Comparison of ENCODE assay signal across 22 cellular contexts in the genomic region with DNA sequence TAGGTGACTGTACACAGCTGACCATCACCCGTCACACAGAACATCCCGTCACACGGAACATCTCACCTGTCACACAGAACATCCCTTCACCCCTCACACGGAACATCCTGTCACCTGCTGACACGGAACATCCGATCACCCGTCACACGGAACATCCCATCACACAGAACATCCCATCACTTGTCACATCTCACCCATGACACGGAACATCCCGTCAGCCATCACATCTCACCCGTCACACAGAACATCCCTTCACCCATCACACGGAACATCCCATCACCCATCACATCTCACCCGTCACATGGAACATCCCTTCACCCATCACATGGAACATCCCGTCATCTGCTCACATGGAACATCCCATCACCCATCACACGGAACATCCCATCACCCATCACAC. TPM values are rescaled to one million over a fixed set of nuclear protein-coding genes. Genes with fewer than 3 reads are reported as not detected.
DNase-seq lines count a peak whose midpoint lies in the region; ATAC-seq, FAIRE-seq and TF ChIP-seq lines count a peak whose summit lies in the region.
"Had no signal": no experiment of that assay in that cellular context is flagged by ENCODE, and none has a peak within 500 bp of the region (broad histone marks: within the 10 kb centered on the region; RNA-seq: fewer than 3 reads in every experiment).

No MANE protein-coding gene starts in this region.

- no peak overlapping the region for H3K4me3 Mint-ChIP-seq in stimulated activated naive CD8-positive, alpha-beta T cell treated with anti-CD3 and anti-CD28 coated beads, Interleukin-15, amount 100 ng/mL, for 72 hours
- H3K4me3 Mint-ChIP-seq: CD4-positive, alpha-beta T cell; GM23338; H9; HFFc6 had no signal

- peaks cover 7% of the 10 kb centered on the region for H3K4me1 Mint-ChIP-seq in stimulated activated naive CD8-positive, alpha-beta T cell treated with anti-CD3 and anti-CD28 coated beads, Interleukin-15, amount 100 ng/mL, for 72 hours
- H3K4me1 Mint-ChIP-seq: GM23338, H9 had no signal

- H3K79me2 ChIP-seq in ACC112 (ENCODE audit: control insufficient read depth, insufficient read depth, low read length, unreplicated experiment): peaks cover 29% of the 10 kb centered on the region
- peaks cover 34% of the 10 kb centered on the region for H3K79me2 ChIP-seq in K562 (ENCODE audit: control insufficient read depth, insufficient read depth, low read length)

- H3K27ac ChIP-seq in ACC112 (ENCODE audit: low read depth, low read length): peak overlapping the region; percentile 67; the same call in 1 of the 2 replicates
- no peak overlapping the region for H3K27ac ChIP-seq in K562 (ENCODE audit: extremely low read depth, low read depth, low read length)
- H3K27ac ChIP-seq: C4-2B, HL-60, KMS-11 had no signal

- H3K27me3 ChIP-seq in ACC112 (ENCODE audit: insufficient read depth, low read length): no peaks in the 10 kb centered on the region
- no peaks in the 10 kb centered on the region for H3K27me3 ChIP-seq in K562 (ENCODE audit: control insufficient read depth in 2 of 2, insufficient read depth in 2 of 2, low read length in 2 of 2)

- H3K9me3 ChIP-seq in K562 (replicated peaks; ENCODE audit: control insufficient read depth, insufficient read depth, low read depth, low read length): peaks cover 7% of the 10 kb centered on the region
- H3K9me3 ChIP-seq: Caco-2 had no signal

- H3K27ac Mint-ChIP-seq in stimulated activated naive CD8-positive, alpha-beta T cell treated with anti-CD3 and anti-CD28 coated beads, Interleukin-15, amount 100 ng/mL, for 72 hours: no peak overlapping the region
- H3K27ac Mint-ChIP-seq: CD4-positive, alpha-beta T cell; GM23338; H9; HFFc6 had no signal

- no peak for TF ChIP-seq EP300 in K562 (IDR thresholded peaks at IDR 0.05; ENCODE audit: low read length)

- H3K27me3 Mint-ChIP-seq in stimulated activated naive CD8-positive, alpha-beta T cell treated with anti-CD3 and anti-CD28 coated beads, Interleukin-15, amount 100 ng/mL, for 72 hours: peaks cover 16% of the 10 kb centered on the region

- H3K36me3 ChIP-seq in ACC112 (ENCODE audit: insufficient read depth, low read length) (peaks cover 19% of the 10 kb centered on the region; the same call in 1 of the 2 replicates), K562 (ENCODE audit: control insufficient read depth, insufficient read depth, low read length) (peaks cover 70% of the 10 kb centered on the region)

- peak; percentile 40; the same call in 1 of the 2 replicates for TF ChIP-seq POLR2A in K562 (conservative IDR thresholded peaks at IDR 0.05)

- FAIRE-seq in HTR-8/SVneo (lab: Jason Lieb, UNC) (peak; percentile 86), K562 (lab: Jason Lieb, UNC) (no peak)
- FAIRE-seq: D721Med, GM12892, GM18507 had no signal

- no peaks in the 10 kb centered on the region for H3K9me1 ChIP-seq in K562 (ENCODE audit: control insufficient read depth, insufficient read depth, low read length)

- in situ Hi-C loops in K562 (cut with MboI): no loop called here

- H3K4me1 ChIP-seq in ACC112 (ENCODE audit: control insufficient read depth, insufficient read depth, low read length, unreplicated experiment) (peaks cover 39% of the 10 kb centered on the region), K562 (replicated peaks in 1 of 2; ENCODE audit: control insufficient read depth in 2 of 2, insufficient read depth in 2 of 2, low read length in 2 of 2) (peaks cover 1 to 53% of the 10 kb centered on the region in 2 experiments)

- TF ChIP-seq RAD21 in K562 (CRISPR knock-in tag; conservative IDR thresholded peaks at IDR 0.05 in 1 of 2, IDR thresholded peaks at IDR 0.05 in 1 of 2): no peak

- H2AFZ ChIP-seq in ACC112 (ENCODE audit: low read length, unreplicated experiment): no peak overlapping the region
- H2AFZ ChIP-seq in K562 (ENCODE audit: low read depth, low read length): no peak overlapping the region
- H2AFZ ChIP-seq: GM23338 had no signal

- TF ChIP-seq CTCF in K562 (IDR thresholded peaks at IDR 0.05 in 2 of 3, conservative IDR thresholded peaks at IDR 0.05 in 1 of 3; ENCODE audit: insufficient read depth in 2 of 3, low read depth in 1 of 3, low read length in 3 of 3): no peak

- no peak overlapping the region for H3K9ac ChIP-seq in K562 (ENCODE audit: insufficient read depth in 1 of 2, low read depth in 2 of 2, low read length in 2 of 2)
- H3K9ac ChIP-seq: KMS-11 had no signal

- H3K4me3 ChIP-seq in ACC112 (ENCODE audit: low read depth, low read length): no peak overlapping the region
- H3K4me3 ChIP-seq in K562: no peak overlapping the region
- H3K4me3 ChIP-seq: GM23338 had no signal

- no peaks in the 10 kb centered on the region for H3K9me3 Mint-ChIP-seq in stimulated activated naive CD8-positive, alpha-beta T cell treated with anti-CD3 and anti-CD28 coated beads, Interleukin-15, amount 100 ng/mL, for 72 hours
- H3K9me3 Mint-ChIP-seq: CD4-positive, alpha-beta T cell; GM23338; H9; HFFc6 had no signal

- intact Hi-C loops in K562 (cut with micrococcal nuclease): loop anchor here (10.0 kb wide), 1 partner anchor 65 kb away; no protein-coding TSS in a partner anchor

- BruUV-seq in K562 (replicated peaks; lab: Mats Ljungman, UMichigan): no TSS peak

- CTCF ChIA-PET in K562 (lab: Yijun Ruan, JAX; ENCODE audit: low intra/inter-chr PET ratio): no interaction called here

- H3K4me2 ChIP-seq in K562 (ENCODE audit: insufficient read depth, low read length): no peak overlapping the region
- H3K4me2 ChIP-seq: GM23338, KMS-11 had no signal

- no peaks in the 10 kb centered on the region for H4K20me1 ChIP-seq in K562 (replicated peaks; ENCODE audit: control insufficient read depth, insufficient read depth, low read length)

- POLR2A ChIA-PET in K562 (lab: Yijun Ruan, JAX): no interaction called here

- 91% methylated on average over 15 of the region's 15 CpGs for WGBS in K562 (ENCODE audit: insufficient coverage, low coverage, missing lambda C conversion rate)

- no peak for ATAC-seq in K562
- no peak for ATAC-seq in stimulated activated naive CD8-positive, alpha-beta T cell treated with anti-CD3 and anti-CD28 coated beads, Interleukin-15, amount 100 ng/mL, for 72 hours
- ATAC-seq: GM23338 had no signal

- DNase-seq in HTR-8/SVneo (ENCODE audit: insufficient read length, low spot score) (no peak), K562 (ENCODE audit: extremely low read depth in 1 of 4, low spot score in 3 of 4) (no peak), DMS79 treated with DMSO at 0.1 percent for 48 hours (lab: John Stamatoyannopoulos, UW) (no peak), epidermal melanocyte (ENCODE audit: insufficient read length, low spot score) (no peak)
- no peak for DNase-seq in stimulated activated naive CD8-positive, alpha-beta T cell treated with anti-CD3 and anti-CD28 coated beads, Interleukin-15, amount 100 ng/mL, for 72 hours
- DNase-seq: AML-193; Caco-2; CD4-positive, alpha-beta T cell; GDM1; H9; HFFc6 had no signal

RNA-seq across cellular contexts. Expression of a gene that starts 3.8 kb away (rescaled TPM):
- total RNA-seq in K562 (2011; cell fraction: chromatin; rRNA removed; ENCODE audit: low replicate concordance): 170 and 336 TPM in 2 replicates
- 170 and 181 TPM in 2 replicates for total RNA-seq in K562 (2011; cell fraction: nucleolus; rRNA removed)
- total RNA-seq in K562 (2011; cell fraction: nucleoplasm; rRNA removed): 123 and 131 TPM in 2 replicates
- total RNA-seq in K562 (2014; rRNA removed): 46.8 and 63.6 TPM in 2 replicates
- total RNA-seq in K562 (2014; rRNA removed; fragmentation: Illumina TruSeq; extraction: Trizol): 16.2 and 18.8 TPM in 2 replicates
- total RNA-seq in K562 (2015; rRNA removed; fragmentation: Illumina TruSeq; extraction: Trizol): 16.9 and 18.5 TPM in 2 replicates
- 58.8 and 73.4 TPM in 2 replicates for total RNA-seq in K562 (2021)
- 32.7 and 33.6 TPM in 2 replicates for polyA plus RNA-seq in K562 (2011; rRNA removed)
- 19.6 and 36.0 TPM in 2 replicates for polyA plus RNA-seq in K562 (2011; cell fraction: cytosol; rRNA removed)
- 330 and 699 TPM in 2 replicates for polyA plus RNA-seq in K562 (2011; cell fraction: nucleus; rRNA removed)
- polyA plus RNA-seq in K562 (2012): 44.5 and 48.7 TPM in 2 replicates
- 31.5 and 39.1 TPM in 2 replicates for polyA plus RNA-seq in K562 (2014; fragmentation: Illumina TruSeq; extraction: Trizol)
- 1 to 10 TPM in 1 of 2 experiments, under 1 TPM in 1; 0.30 to 1.9 TPM for polyA plus RNA-seq in K562 (2014; fragmentation: Nextera tagmentation; extraction: Ambion mirVana)
- 67.3 and 78.1 TPM in 2 replicates for polyA plus RNA-seq in K562 (2014; rRNA removed)
- polyA minus RNA-seq in K562 (2011; rRNA and poly(A)+ RNA removed): 9.2 TPM in 2 replicates
- 10.7 and 11.9 TPM in 2 replicates for polyA minus RNA-seq in K562 (2011; cell fraction: cytosol; rRNA and poly(A)+ RNA removed)
- 34.3 and 47.3 TPM in 2 replicates for polyA minus RNA-seq in K562 (2011; cell fraction: nucleus; rRNA and poly(A)+ RNA removed)

RNA-seq across cellular contexts. Expression of a gene that starts 18.9 kb away (rescaled TPM):
- 190 and 375 TPM in 2 replicates for total RNA-seq in K562 (2011; cell fraction: chromatin; rRNA removed; ENCODE audit: low replicate concordance)
- 1,145 and 1,282 TPM in 2 replicates for total RNA-seq in K562 (2011; cell fraction: nucleolus; rRNA removed)
- 741 and 1,472 TPM in 2 replicates for total RNA-seq in K562 (2011; cell fraction: nucleoplasm; rRNA removed)
- total RNA-seq in K562 (2014; rRNA removed) (6,042 and 8,261 TPM in 2 replicates), K562 (2014; rRNA removed; fragmentation: Illumina TruSeq; extraction: Trizol) (916 and 1,208 TPM in 2 replicates), K562 (2015; rRNA removed; fragmentation: Illumina TruSeq; extraction: Trizol) (2,074 and 2,169 TPM in 2 replicates), K562 (2021) (2,859 and 3,283 TPM in 2 replicates)
- polyA plus RNA-seq in K562 (2011; rRNA removed) (1,633 and 2,887 TPM in 2 replicates), K562 (2014; fragmentation: Illumina TruSeq; extraction: Trizol) (1,258 and 1,518 TPM in 2 replicates), K562 (2014; fragmentation: Nextera tagmentation; extraction: Ambion mirVana) (100 to 1,000 TPM; 227 to 348 TPM), K562 (2014; rRNA removed) (4,293 and 4,381 TPM in 2 replicates)
- polyA plus RNA-seq in K562 (2011; cell fraction: cytosol; rRNA removed): 3,426 and 8,334 TPM in 2 replicates
- 2,104 and 2,686 TPM in 2 replicates for polyA plus RNA-seq in K562 (2011; cell fraction: nucleus; rRNA removed)
- 2,765 and 5,488 TPM in 2 replicates for polyA plus RNA-seq in K562 (2012)
- polyA minus RNA-seq in K562 (2011; rRNA and poly(A)+ RNA removed): 413 and 474 TPM in 2 replicates
- 1,370 and 2,343 TPM in 2 replicates for polyA minus RNA-seq in K562 (2011; cell fraction: cytosol; rRNA and poly(A)+ RNA removed)
- 505 and 641 TPM in 2 replicates for polyA minus RNA-seq in K562 (2011; cell fraction: nucleus; rRNA and poly(A)+ RNA removed)

RNA-seq across cellular contexts. Expression of a gene that starts 34.1 kb away (rescaled TPM):
- 0.23 TPM in 1 of 2 replicates, not detected in the other for total RNA-seq in K562 (2011; cell fraction: chromatin; rRNA removed; ENCODE audit: low replicate concordance)
- 0.67 and 1.3 TPM in 2 replicates for total RNA-seq in K562 (2011; cell fraction: nucleolus; rRNA removed)
- total RNA-seq in K562 (2011; cell fraction: nucleoplasm; rRNA removed): 0.46 TPM in 1 of 2 replicates, not detected in the other
- total RNA-seq in K562 (2014; rRNA removed) (0.14 TPM in 1 of 2 replicates, not detected in the other), K562 (2014; rRNA removed; fragmentation: Illumina TruSeq; extraction: Trizol) (not detected in 2 replicates), K562 (2015; rRNA removed; fragmentation: Illumina TruSeq; extraction: Trizol) (not detected in 2 replicates), K562 (2021) (0.20 and 0.22 TPM in 2 replicates)
- polyA plus RNA-seq in K562 (2011; rRNA removed) (0.31 and 0.34 TPM in 2 replicates), K562 (2014; fragmentation: Illumina TruSeq; extraction: Trizol) (0.08 TPM in 1 of 2 replicates, not detected in the other), K562 (2014; fragmentation: Nextera tagmentation; extraction: Ambion mirVana) (not detected), K562 (2014; rRNA removed) (0.18 TPM in 1 of 2 replicates, not detected in the other)
- polyA plus RNA-seq in K562 (2011; cell fraction: cytosol; rRNA removed): 0.22 and 1.2 TPM in 2 replicates
- polyA plus RNA-seq in K562 (2011; cell fraction: nucleus; rRNA removed): 1.1 TPM in 2 replicates
- polyA plus RNA-seq in K562 (2012): 0.17 and 0.21 TPM in 2 replicates
- not detected in 2 replicates for polyA minus RNA-seq in K562 (2011; rRNA and poly(A)+ RNA removed)
- polyA minus RNA-seq in K562 (2011; cell fraction: cytosol; rRNA and poly(A)+ RNA removed): not detected in 2 replicates
- polyA minus RNA-seq in K562 (2011; cell fraction: nucleus; rRNA and poly(A)+ RNA removed): not detected in 2 replicates
- total RNA-seq: CD4-positive, alpha-beta T cell; Daoy; HFFc6; HT1080 had no signal
- polyA plus RNA-seq: BJ had no signal
